ENCODE assay signal across 1 cellular context in genomic region chr13:114026128-114026880, GRCh38.
TF ChIP-seq lines count a peak whose summit lies in the region.

No MANE protein-coding gene starts in this region.

TF ChIP-seq in HepG2, 621 proteins besides CTCF, POLR2A, EP300 and RAD21:
- TF ChIP-seq ZNF670 (CRISPR knock-in tag; IDR thresholded peaks at IDR 0.05; ENCODE audit: borderline replicate concordance) (no peak), ZNF776 (CRISPR knock-in tag; IDR thresholded peaks at IDR 0.05) (no peak), E2F1 (CRISPR knock-in tag; IDR thresholded peaks at IDR 0.05) (no peak), SP4 (CRISPR knock-in tag; IDR thresholded peaks at IDR 0.05) (no peak), RBAK (CRISPR knock-in tag; IDR thresholded peaks at IDR 0.05) (no peak), FOXA3 (CRISPR knock-in tag; IDR thresholded peaks at IDR 0.05) (no peak), ATF1 (CRISPR knock-in tag; IDR thresholded peaks at IDR 0.05) (no peak), SP2 (CRISPR knock-in tag; IDR thresholded peaks at IDR 0.05) (no peak), ZNF614 (CRISPR knock-in tag; IDR thresholded peaks at IDR 0.05; ENCODE audit: borderline replicate concordance) (no peak), MAFF (IDR thresholded peaks at IDR 0.05; ENCODE audit: low read depth, low read length) (no peak), HNRNPH1 (optimal IDR thresholded peaks at IDR 0.05; ENCODE audit: low read depth, low read length) (no peak), MIXL1 (CRISPR knock-in tag; IDR thresholded peaks at IDR 0.05) (no peak), ARNT2 (CRISPR knock-in tag; IDR thresholded peaks at IDR 0.05; ENCODE audit: low read depth) (no peak), FOXP1 (IDR thresholded peaks at IDR 0.05) (no peak), FOXP1 (CRISPR knock-in tag; IDR thresholded peaks at IDR 0.05) (no peak), CCDC6 (CRISPR knock-in tag; IDR thresholded peaks at IDR 0.05) (no peak), PLSCR1 (CRISPR knock-in tag; IDR thresholded peaks at IDR 0.05; ENCODE audit: borderline replicate concordance) (no peak), TRIM24 (CRISPR knock-in tag; IDR thresholded peaks at IDR 0.05) (no peak)
- TF ChIP-seq, protein P1, sequence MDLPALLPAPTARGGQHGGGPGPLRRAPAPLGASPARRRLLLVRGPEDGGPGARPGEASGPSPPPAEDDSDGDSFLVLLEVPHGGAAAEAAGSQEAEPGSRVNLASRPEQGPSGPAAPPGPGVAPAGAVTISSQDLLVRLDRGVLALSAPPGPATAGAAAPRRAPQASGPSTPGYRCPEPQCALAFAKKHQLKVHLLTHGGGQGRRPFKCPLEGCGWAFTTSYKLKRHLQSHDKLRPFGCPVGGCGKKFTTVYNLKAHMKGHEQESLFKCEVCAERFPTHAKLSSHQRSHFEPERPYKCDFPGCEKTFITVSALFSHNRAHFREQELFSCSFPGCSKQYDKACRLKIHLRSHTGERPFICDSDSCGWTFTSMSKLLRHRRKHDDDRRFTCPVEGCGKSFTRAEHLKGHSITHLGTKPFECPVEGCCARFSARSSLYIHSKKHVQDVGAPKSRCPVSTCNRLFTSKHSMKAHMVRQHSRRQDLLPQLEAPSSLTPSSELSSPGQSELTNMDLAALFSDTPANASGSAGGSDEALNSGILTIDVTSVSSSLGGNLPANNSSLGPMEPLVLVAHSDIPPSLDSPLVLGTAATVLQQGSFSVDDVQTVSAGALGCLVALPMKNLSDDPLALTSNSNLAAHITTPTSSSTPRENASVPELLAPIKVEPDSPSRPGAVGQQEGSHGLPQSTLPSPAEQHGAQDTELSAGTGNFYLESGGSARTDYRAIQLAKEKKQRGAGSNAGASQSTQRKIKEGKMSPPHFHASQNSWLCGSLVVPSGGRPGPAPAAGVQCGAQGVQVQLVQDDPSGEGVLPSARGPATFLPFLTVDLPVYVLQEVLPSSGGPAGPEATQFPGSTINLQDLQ (CRISPR knock-in tag; IDR thresholded peaks at IDR 0.05): no peak
- TF ChIP-seq, protein P2, sequence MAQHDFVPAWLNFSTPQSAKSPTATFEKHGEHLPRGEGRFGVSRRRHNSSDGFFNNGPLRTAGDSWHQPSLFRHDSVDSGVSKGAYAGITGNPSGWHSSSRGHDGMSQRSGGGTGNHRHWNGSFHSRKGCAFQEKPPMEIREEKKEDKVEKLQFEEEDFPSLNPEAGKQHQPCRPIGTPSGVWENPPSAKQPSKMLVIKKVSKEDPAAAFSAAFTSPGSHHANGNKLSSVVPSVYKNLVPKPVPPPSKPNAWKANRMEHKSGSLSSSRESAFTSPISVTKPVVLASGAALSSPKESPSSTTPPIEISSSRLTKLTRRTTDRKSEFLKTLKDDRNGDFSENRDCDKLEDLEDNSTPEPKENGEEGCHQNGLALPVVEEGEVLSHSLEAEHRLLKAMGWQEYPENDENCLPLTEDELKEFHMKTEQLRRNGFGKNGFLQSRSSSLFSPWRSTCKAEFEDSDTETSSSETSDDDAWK (CRISPR knock-in tag; IDR thresholded peaks at IDR 0.05): no peak
